Comparison of ENCODE assay signal across 27 cellular contexts in genomic region chr10:13247784-13248183, GRCh38. TPM values are rescaled to one million over a fixed set of nuclear protein-coding genes. Genes with fewer than 3 reads are reported as not detected.
DNase-seq lines count a peak whose midpoint lies in the region; ATAC-seq and TF ChIP-seq lines count a peak whose summit lies in the region.
"Had no signal": no experiment of that assay in that cellular context is flagged by ENCODE, and none has a peak within 500 bp of the region (broad histone marks: within the 10 kb centered on the region; RNA-seq: fewer than 3 reads in every experiment).

No MANE protein-coding gene starts in this region.

- H3K27ac ChIP-seq in HEK293 (ENCODE audit: extremely low read depth, low read depth, low read length) (no peak overlapping the region), hepatocyte (peak overlapping the region; percentile 23)
- H3K27ac ChIP-seq: BLaER1 had no signal

- no peak for ATAC-seq in HG02588 (IDR thresholded peaks at IDR 0.05; ENCODE audit: unreplicated experiment)
- ATAC-seq in GM19328 (IDR thresholded peaks at IDR 0.05; ENCODE audit: unreplicated experiment) = no peak
- ATAC-seq: GM12878 had no signal

- DNase-seq in hepatocyte (ENCODE audit: low spot score) (no peak), cerebellum (ENCODE audit: low spot score) (no peak)
- DNase-seq: 8988T; ACHN; BE2C; C1 segment of cervical spinal cord; CD4-positive, alpha-beta memory T cell; CD4-positive, CD25-positive, alpha-beta regulatory T cell; CD8-positive, alpha-beta memory T cell; COR-L47; DMS 273 treated with DMSO at 0.1 percent for 48 hours; DMS153; DMS53; DMS79; DND-41; EL; GDM1 had no signal

- H3K9me3 ChIP-seq in HEK293 (ENCODE audit: control insufficient read depth, insufficient read depth, low read depth, low read length) (no peaks in the 10 kb centered on the region), hepatocyte (ENCODE audit: low read depth) (no peaks in the 10 kb centered on the region)
- H3K9me3 ChIP-seq: BE2C, BLaER1 had no signal

- H3K79me2 ChIP-seq in hepatocyte = no peaks in the 10 kb centered on the region

- no peaks in the 10 kb centered on the region for H3K9me2 ChIP-seq in hepatocyte (replicated peaks; ENCODE audit: insufficient read depth)

- POLR2A ChIA-PET in HEK293 (lab: Yijun Ruan, JAX) = no interaction called here

- H3K4me3 ChIP-seq in HEK293 (ENCODE audit: low read depth, low read length) (no peak overlapping the region), hepatocyte (no peak overlapping the region)
- H3K4me3 ChIP-seq: BLaER1, GM12878 had no signal

- H4K20me1 ChIP-seq in hepatocyte (ENCODE audit: insufficient read depth, poor library complexity, severe bottlenecking) = no peaks in the 10 kb centered on the region
- H4K20me1 ChIP-seq: BLaER1 had no signal

- no peak overlapping the region for H2AFZ ChIP-seq in hepatocyte

- no peak overlapping the region for H3K4me2 ChIP-seq in hepatocyte
- H3K4me2 ChIP-seq: BLaER1 had no signal

- H3K4me1 ChIP-seq in HEK293 (ENCODE audit: control insufficient read depth, insufficient read depth, low read length) = no peaks in the 10 kb centered on the region
- no peaks in the 10 kb centered on the region for H3K4me1 ChIP-seq in hepatocyte (ENCODE audit: insufficient read depth)
- H3K4me1 ChIP-seq: BE2C had no signal

- H3K36me3 ChIP-seq in HEK293 (ENCODE audit: control insufficient read depth in 2 of 2, insufficient read depth in 1 of 2, low read length in 2 of 2) (no peaks in the 10 kb centered on the region), hepatocyte (replicated peaks; ENCODE audit: insufficient read depth, low read depth) (no peaks in the 10 kb centered on the region)
- H3K36me3 ChIP-seq: BE2C, BLaER1 had no signal

- WGBS in hepatocyte (ENCODE audit: low lambda C conversion rate, missing lambda C conversion rate) = 92% methylated on average over 4 of the region's 4 CpGs

- no peak for TF ChIP-seq CTCF in HEK293 (tag by site-specific recombination; IDR thresholded peaks at IDR 0.05)
- TF ChIP-seq CTCF in hepatocyte (IDR thresholded peaks at IDR 0.05; ENCODE audit: poor library complexity) = no peak

- no peaks in the 10 kb centered on the region for H3K27me3 ChIP-seq in hepatocyte
- H3K27me3 ChIP-seq: BE2C, BLaER1 had no signal

- CTCF ChIA-PET in HEK293 (lab: Yijun Ruan, JAX) = no interaction called here

TF ChIP-seq in HEK293, 187 proteins besides CTCF, POLR2A, EP300 and RAD21:
- TF ChIP-seq ZNF239 (tag by site-specific recombination; IDR thresholded peaks at IDR 0.05) (peak; percentile 98), ZNF677 (tag by site-specific recombination; IDR thresholded peaks at IDR 0.05) (no peak)

RNA-seq across cellular contexts. Expression of gene UCMA, which starts 13.6 kb away (rescaled TPM):
- total RNA-seq in hepatocyte = not detected in 2 replicates
- not detected in 2 replicates for polyA plus RNA-seq in hepatocyte
- total RNA-seq in cerebellum = not detected
- total RNA-seq: A673; CD4-positive, alpha-beta memory T cell; CD4-positive, CD25-positive, alpha-beta regulatory T cell; CD8-positive, alpha-beta memory T cell; Daoy; G401; GM12878 had no signal
- polyA plus RNA-seq: AG04450; CD14-positive monocyte; CD4-positive, alpha-beta memory T cell; CD4-positive, CD25-positive, alpha-beta regulatory T cell; CD8-positive, alpha-beta memory T cell had no signal

RNA-seq across cellular contexts. Expression of gene PHYH, which starts 52.1 kb away (rescaled TPM):
- total RNA-seq in hepatocyte = 50.1 and 62.3 TPM in 2 replicates
- polyA plus RNA-seq in hepatocyte = 64.0 and 83.7 TPM in 2 replicates
- total RNA-seq in cerebellum = 11.2 TPM
